In genomic region chr15:90557651-90558084, GRCh38 we compare ENCODE assay signal across 8 cellular contexts. TPM values are rescaled to one million over a fixed set of nuclear protein-coding genes. Genes with fewer than 3 reads are reported as not detected.
DNase-seq lines count a peak whose midpoint lies in the region; ATAC-seq, FAIRE-seq and TF ChIP-seq lines count a peak whose summit lies in the region.

No MANE protein-coding gene starts in this region.

- peaks cover 63% of the 10 kb centered on the region for H3K4me1 Mint-ChIP-seq in activated T-cell treated with anti-CD3 and anti-CD28 coated beads, Interleukin-2, amount 50 U/mL, for 72 hours (ENCODE audit: low read depth)

- H2BK12ac ChIP-seq in mesenchymal stem cell (ENCODE audit: low read length in 2 of 2) = peak overlapping the region; percentile 14 to 82

- peak overlapping the region; percentile 65 for H4K91ac ChIP-seq in mesenchymal stem cell (ENCODE audit: low read length)

- FAIRE-seq in H54 (lab: Jason Lieb, UNC) = no peak

- no peaks in the 10 kb centered on the region for H3K9me3 Mint-ChIP-seq in activated T-cell treated with anti-CD3 and anti-CD28 coated beads, Interleukin-2, amount 50 U/mL, for 72 hours

- peak overlapping the region; percentile 31 to 71 for H3K4ac ChIP-seq in mesenchymal stem cell (ENCODE audit: low read depth in 1 of 2, low read length in 2 of 2)

- peak overlapping the region; percentile 45 to 77 for H3K18ac ChIP-seq in mesenchymal stem cell (ENCODE audit: low read depth in 1 of 2, low read length in 2 of 2)

- H3K27me3 ChIP-seq in colonic mucosa = no peaks in the 10 kb centered on the region
- H3K27me3 ChIP-seq in mesenchymal stem cell (ENCODE audit: control insufficient read depth in 1 of 2, insufficient read depth in 1 of 2, low read length in 2 of 2) = no peaks in the 10 kb centered on the region
- no peaks in the 10 kb centered on the region for H3K27me3 ChIP-seq in upper lobe of left lung

- peak overlapping the region; percentile 47 to 66 for H3K4me3 Mint-ChIP-seq in activated T-cell treated with anti-CD3 and anti-CD28 coated beads, Interleukin-2, amount 50 U/mL, for 72 hours

- H2AK5ac ChIP-seq in mesenchymal stem cell (ENCODE audit: low read length, severe bottlenecking) = no peak overlapping the region

- peak overlapping the region; percentile 41 for H2BK15ac ChIP-seq in mesenchymal stem cell (ENCODE audit: low read depth, poor library complexity, severe bottlenecking)

- no peak overlapping the region for H2BK5ac ChIP-seq in mesenchymal stem cell (ENCODE audit: low read depth, low read length, poor library complexity, severe bottlenecking)

- WGBS in mesenchymal stem cell = 85% methylated on average over 4 of the region's 4 CpGs
- WGBS in upper lobe of left lung, 2 donors = 27 to 39% methylated on average over 4 of the region's 4 CpGs

- peak in 1 of 2 donors; percentile 12 for ATAC-seq in activated T-cell treated with anti-CD3 and anti-CD28 coated beads, Interleukin-2, amount 50 U/mL, for 72 hours (replicated peaks in 1 of 2)
- ATAC-seq in upper lobe of left lung (ENCODE audit: low FRiP score in 2 of 2) = peak; percentile 58 to 66
- ATAC-seq in GM18505 (IDR thresholded peaks at IDR 0.05; ENCODE audit: unreplicated experiment) = no peak

- TF ChIP-seq POLR2A in upper lobe of left lung (IDR thresholded peaks at IDR 0.05) (no peak), H54 (IDR thresholded peaks at IDR 0.05; ENCODE audit: low read depth, low read length) (no peak), GM18505 (IDR thresholded peaks at IDR 0.05; ENCODE audit: borderline replicate concordance, extremely low read depth, insufficient read depth, insufficient read length) (no peak)

- intact Hi-C loops in colonic mucosa (cut with DNase I) = no loop called here

- no peaks in the 10 kb centered on the region for H3K27me3 Mint-ChIP-seq in activated T-cell treated with anti-CD3 and anti-CD28 coated beads, Interleukin-2, amount 50 U/mL, for 72 hours (ENCODE audit: low read depth)

- no peak for DNase-seq in activated T-cell treated with anti-CD3 and anti-CD28 coated beads, Interleukin-2, amount 50 U/mL, for 72 hours
- DNase-seq in activated T-cell treated with anti-CD3 and anti-CD28 coated beads, Interleukin-2, amount 50 U/mL, for 48 hours = no peak
- DNase-seq in colonic mucosa (peak; percentile 46), mesenchymal stem cell (peak; percentile 25), upper lobe of left lung (peak in 1 of 2 donors; percentile 71), H54 (ENCODE audit: insufficient read length, low spot score) (no peak), GM19240 (ENCODE audit: insufficient read length, low spot score) (no peak)

- no peak overlapping the region for H2AFZ ChIP-seq in mesenchymal stem cell (ENCODE audit: low read depth, low read length)

- H3K9ac ChIP-seq in colonic mucosa (ENCODE audit: low read depth in 2 of 2, low read length in 2 of 2) (peak overlapping the region; percentile 16 to 38), mesenchymal stem cell (ENCODE audit: low read length) (peak overlapping the region; percentile 39)

- TF ChIP-seq CTCF in colonic mucosa (IDR thresholded peaks at IDR 0.05) (no peak), upper lobe of left lung (IDR thresholded peaks at IDR 0.05) (no peak)

- no peak overlapping the region for H3K4me3 ChIP-seq in colonic mucosa
- H3K4me3 ChIP-seq in mesenchymal stem cell (ENCODE audit: insufficient read depth in 1 of 2, low read depth in 1 of 2, low read length in 2 of 2) = peak overlapping the region in 1 of 2 experiments; percentile 24
- no peak overlapping the region for H3K4me3 ChIP-seq in upper lobe of left lung

- peak overlapping the region; percentile 21 for H3K27ac Mint-ChIP-seq in activated T-cell treated with anti-CD3 and anti-CD28 coated beads, Interleukin-2, amount 50 U/mL, for 72 hours

- no peak overlapping the region for H3K23ac ChIP-seq in mesenchymal stem cell (ENCODE audit: low read length in 2 of 2)

- no peak overlapping the region for H4K8ac ChIP-seq in mesenchymal stem cell (ENCODE audit: low read length)

- peaks cover 2 to 13% of the 10 kb centered on the region in 2 donors for H3K36me3 Mint-ChIP-seq in activated T-cell treated with anti-CD3 and anti-CD28 coated beads, Interleukin-2, amount 50 U/mL, for 72 hours (ENCODE audit: insufficient read depth in 2 of 2)

- H3K14ac ChIP-seq in mesenchymal stem cell (ENCODE audit: low read length in 2 of 2) = peak overlapping the region in 1 of 2 experiments; percentile 81

- H3K27ac ChIP-seq in colonic mucosa (peak overlapping the region; percentile 55), mesenchymal stem cell (ENCODE audit: low read length, poor library complexity, severe bottlenecking) (no peak overlapping the region), upper lobe of left lung (peak overlapping the region; percentile 65 to 79 (median 72))

- H3K36me3 ChIP-seq in colonic mucosa (no peaks in the 10 kb centered on the region), mesenchymal stem cell (ENCODE audit: control insufficient read depth in 1 of 2, insufficient read depth in 2 of 2, low read depth in 1 of 2, low read length in 2 of 2) (peaks cover 0 to 3% of the 10 kb centered on the region in 2 experiments), upper lobe of left lung (no peaks in the 10 kb centered on the region)

- H3K9me3 ChIP-seq in colonic mucosa (no peaks in the 10 kb centered on the region), mesenchymal stem cell (ENCODE audit: control insufficient read depth, low read length) (no peaks in the 10 kb centered on the region), upper lobe of left lung (no peaks in the 10 kb centered on the region)

- H3K4me1 ChIP-seq in colonic mucosa = peaks cover 12% of the 10 kb centered on the region
- H3K4me1 ChIP-seq in mesenchymal stem cell (ENCODE audit: control insufficient read depth, insufficient read depth, low read depth, low read length) = no peaks in the 10 kb centered on the region
- peaks cover 50 to 56% (median 52%) of the 10 kb centered on the region in 4 donors for H3K4me1 ChIP-seq in upper lobe of left lung

- no peak for TF ChIP-seq EP300 in upper lobe of left lung (IDR thresholded peaks at IDR 0.05)

- H3K4me2 ChIP-seq in mesenchymal stem cell (ENCODE audit: low read length, poor library complexity, severe bottlenecking) = no peak overlapping the region

- H2BK120ac ChIP-seq in mesenchymal stem cell (ENCODE audit: low read depth, low read length) = no peak overlapping the region

- H3K79me1 ChIP-seq in mesenchymal stem cell (replicated peaks; ENCODE audit: low read length, poor library complexity, severe bottlenecking) = peaks cover 35% of the 10 kb centered on the region

RNA-seq across cellular contexts. Expression of gene CRTC3, which starts 27.9 kb away (rescaled TPM):
- total RNA-seq in activated T-cell treated with anti-CD3 and anti-CD28 coated beads, Interleukin-2, amount 50 U/mL, for 72 hours = 10 to 100 TPM; 73.2 to 77.3 TPM
- 10 to 100 TPM; 16.1 to 24.2 TPM for total RNA-seq in colonic mucosa
- 15.5 TPM for polyA plus RNA-seq in mesenchymal stem cell (2013, experiment 1 of 2)
- 15.0 TPM for polyA plus RNA-seq in mesenchymal stem cell (2013, experiment 2 of 2)
- total RNA-seq in upper lobe of left lung = 10 to 100 TPM; 30.9 to 42.7 (median 35.1) TPM

Comparison
In these comparisons a context has a peak if more than half of its experiments do, and no peak if none do; other contexts are left out.
1. DNase-seq: peak in colonic mucosa (single experiment) and mesenchymal stem cell (single experiment); none in activated T-cell treated with anti-CD3 and anti-CD28 coated beads, Interleukin-2, amount 50 U/mL, for 72 hours (0 of 2), activated T-cell treated with anti-CD3 and anti-CD28 coated beads, Interleukin-2, amount 50 U/mL, for 48 hours (0 of 2), H54 (single experiment) and GM19240 (single experiment).